Comparison of ENCODE assay signal across 1 cellular context in the genomic region with DNA sequence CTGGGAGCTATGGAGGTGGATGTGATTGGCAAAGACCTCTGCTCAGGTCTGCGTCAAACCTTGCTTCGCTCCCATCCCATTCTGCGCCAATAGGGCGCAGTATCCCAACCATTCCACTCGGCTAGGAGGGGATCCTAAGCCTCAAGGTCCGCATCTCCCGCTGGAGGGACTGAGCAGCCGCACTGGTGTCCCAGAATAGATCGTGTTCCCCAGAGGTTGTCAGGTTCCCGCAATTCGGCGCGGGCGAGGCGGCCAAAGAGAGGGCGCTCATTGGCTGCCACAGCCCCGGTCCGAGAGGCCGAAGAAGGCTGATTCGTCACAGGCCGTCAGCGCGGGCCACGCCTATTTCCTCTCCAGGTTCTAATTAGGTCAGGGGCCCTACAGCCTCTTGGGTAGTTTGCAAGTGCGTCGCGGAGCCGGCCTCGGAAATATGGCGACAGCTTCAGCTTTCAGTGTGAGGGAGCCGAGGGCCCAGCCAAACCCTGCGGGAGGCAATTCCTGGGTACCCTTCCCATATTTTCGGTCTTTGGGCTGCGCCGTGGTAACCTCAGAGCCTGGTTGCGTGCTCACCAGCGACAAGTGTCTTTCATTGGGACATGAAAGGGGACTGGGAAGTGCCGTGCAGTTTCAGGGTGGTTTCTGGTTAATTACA.
TF ChIP-seq lines count a peak whose summit lies in the region.

No MANE protein-coding gene starts in this region.

TF ChIP-seq in H1, 55 proteins besides CTCF, POLR2A, EP300 and RAD21 (continued from another document):
- peak; percentile 73 for TF ChIP-seq POLR2AphosphoS5 (IDR thresholded peaks at IDR 0.05; ENCODE audit: low read depth, low read length)
- no peak for TF ChIP-seq FOSL1 (IDR thresholded peaks at IDR 0.05; ENCODE audit: insufficient read depth, low read depth, low read length)
- no peak for TF ChIP-seq HDAC6 (IDR thresholded peaks at IDR 0.05; ENCODE audit: low read depth, low read length)
- TF ChIP-seq, protein P1, sequence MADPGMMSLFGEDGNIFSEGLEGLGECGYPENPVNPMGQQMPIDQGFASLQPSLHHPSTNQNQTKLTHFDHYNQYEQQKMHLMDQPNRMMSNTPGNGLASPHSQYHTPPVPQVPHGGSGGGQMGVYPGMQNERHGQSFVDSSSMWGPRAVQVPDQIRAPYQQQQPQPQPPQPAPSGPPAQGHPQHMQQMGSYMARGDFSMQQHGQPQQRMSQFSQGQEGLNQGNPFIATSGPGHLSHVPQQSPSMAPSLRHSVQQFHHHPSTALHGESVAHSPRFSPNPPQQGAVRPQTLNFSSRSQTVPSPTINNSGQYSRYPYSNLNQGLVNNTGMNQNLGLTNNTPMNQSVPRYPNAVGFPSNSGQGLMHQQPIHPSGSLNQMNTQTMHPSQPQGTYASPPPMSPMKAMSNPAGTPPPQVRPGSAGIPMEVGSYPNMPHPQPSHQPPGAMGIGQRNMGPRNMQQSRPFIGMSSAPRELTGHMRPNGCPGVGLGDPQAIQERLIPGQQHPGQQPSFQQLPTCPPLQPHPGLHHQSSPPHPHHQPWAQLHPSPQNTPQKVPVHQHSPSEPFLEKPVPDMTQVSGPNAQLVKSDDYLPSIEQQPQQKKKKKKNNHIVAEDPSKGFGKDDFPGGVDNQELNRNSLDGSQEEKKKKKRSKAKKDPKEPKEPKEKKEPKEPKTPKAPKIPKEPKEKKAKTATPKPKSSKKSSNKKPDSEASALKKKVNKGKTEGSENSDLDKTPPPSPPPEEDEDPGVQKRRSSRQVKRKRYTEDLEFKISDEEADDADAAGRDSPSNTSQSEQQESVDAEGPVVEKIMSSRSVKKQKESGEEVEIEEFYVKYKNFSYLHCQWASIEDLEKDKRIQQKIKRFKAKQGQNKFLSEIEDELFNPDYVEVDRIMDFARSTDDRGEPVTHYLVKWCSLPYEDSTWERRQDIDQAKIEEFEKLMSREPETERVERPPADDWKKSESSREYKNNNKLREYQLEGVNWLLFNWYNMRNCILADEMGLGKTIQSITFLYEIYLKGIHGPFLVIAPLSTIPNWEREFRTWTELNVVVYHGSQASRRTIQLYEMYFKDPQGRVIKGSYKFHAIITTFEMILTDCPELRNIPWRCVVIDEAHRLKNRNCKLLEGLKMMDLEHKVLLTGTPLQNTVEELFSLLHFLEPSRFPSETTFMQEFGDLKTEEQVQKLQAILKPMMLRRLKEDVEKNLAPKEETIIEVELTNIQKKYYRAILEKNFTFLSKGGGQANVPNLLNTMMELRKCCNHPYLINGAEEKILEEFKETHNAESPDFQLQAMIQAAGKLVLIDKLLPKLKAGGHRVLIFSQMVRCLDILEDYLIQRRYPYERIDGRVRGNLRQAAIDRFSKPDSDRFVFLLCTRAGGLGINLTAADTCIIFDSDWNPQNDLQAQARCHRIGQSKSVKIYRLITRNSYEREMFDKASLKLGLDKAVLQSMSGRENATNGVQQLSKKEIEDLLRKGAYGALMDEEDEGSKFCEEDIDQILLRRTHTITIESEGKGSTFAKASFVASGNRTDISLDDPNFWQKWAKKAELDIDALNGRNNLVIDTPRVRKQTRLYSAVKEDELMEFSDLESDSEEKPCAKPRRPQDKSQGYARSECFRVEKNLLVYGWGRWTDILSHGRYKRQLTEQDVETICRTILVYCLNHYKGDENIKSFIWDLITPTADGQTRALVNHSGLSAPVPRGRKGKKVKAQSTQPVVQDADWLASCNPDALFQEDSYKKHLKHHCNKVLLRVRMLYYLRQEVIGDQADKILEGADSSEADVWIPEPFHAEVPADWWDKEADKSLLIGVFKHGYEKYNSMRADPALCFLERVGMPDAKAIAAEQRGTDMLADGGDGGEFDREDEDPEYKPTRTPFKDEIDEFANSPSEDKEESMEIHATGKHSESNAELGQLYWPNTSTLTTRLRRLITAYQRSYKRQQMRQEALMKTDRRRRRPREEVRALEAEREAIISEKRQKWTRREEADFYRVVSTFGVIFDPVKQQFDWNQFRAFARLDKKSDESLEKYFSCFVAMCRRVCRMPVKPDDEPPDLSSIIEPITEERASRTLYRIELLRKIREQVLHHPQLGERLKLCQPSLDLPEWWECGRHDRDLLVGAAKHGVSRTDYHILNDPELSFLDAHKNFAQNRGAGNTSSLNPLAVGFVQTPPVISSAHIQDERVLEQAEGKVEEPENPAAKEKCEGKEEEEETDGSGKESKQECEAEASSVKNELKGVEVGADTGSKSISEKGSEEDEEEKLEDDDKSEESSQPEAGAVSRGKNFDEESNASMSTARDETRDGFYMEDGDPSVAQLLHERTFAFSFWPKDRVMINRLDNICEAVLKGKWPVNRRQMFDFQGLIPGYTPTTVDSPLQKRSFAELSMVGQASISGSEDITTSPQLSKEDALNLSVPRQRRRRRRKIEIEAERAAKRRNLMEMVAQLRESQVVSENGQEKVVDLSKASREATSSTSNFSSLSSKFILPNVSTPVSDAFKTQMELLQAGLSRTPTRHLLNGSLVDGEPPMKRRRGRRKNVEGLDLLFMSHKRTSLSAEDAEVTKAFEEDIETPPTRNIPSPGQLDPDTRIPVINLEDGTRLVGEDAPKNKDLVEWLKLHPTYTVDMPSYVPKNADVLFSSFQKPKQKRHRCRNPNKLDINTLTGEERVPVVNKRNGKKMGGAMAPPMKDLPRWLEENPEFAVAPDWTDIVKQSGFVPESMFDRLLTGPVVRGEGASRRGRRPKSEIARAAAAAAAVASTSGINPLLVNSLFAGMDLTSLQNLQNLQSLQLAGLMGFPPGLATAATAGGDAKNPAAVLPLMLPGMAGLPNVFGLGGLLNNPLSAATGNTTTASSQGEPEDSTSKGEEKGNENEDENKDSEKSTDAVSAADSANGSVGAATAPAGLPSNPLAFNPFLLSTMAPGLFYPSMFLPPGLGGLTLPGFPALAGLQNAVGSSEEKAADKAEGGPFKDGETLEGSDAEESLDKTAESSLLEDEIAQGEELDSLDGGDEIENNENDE (IDR thresholded peaks at IDR 0.05; ENCODE audit: insufficient replicate concordance, low read length) = no peak
- TF ChIP-seq RBBP5 (IDR thresholded peaks at IDR 0.05; ENCODE audit: borderline replicate concordance, low read depth, low read length) = no peak
- TF ChIP-seq, protein P2, sequence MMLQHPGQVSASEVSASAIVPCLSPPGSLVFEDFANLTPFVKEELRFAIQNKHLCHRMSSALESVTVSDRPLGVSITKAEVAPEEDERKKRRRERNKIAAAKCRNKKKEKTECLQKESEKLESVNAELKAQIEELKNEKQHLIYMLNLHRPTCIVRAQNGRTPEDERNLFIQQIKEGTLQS (IDR thresholded peaks at IDR 0.05; ENCODE audit: insufficient read depth, low read depth, low read length) = no peak
- peak; percentile 70 for TF ChIP-seq ASH2L (IDR thresholded peaks at IDR 0.05; ENCODE audit: low read length)
- TF ChIP-seq, protein P3, sequence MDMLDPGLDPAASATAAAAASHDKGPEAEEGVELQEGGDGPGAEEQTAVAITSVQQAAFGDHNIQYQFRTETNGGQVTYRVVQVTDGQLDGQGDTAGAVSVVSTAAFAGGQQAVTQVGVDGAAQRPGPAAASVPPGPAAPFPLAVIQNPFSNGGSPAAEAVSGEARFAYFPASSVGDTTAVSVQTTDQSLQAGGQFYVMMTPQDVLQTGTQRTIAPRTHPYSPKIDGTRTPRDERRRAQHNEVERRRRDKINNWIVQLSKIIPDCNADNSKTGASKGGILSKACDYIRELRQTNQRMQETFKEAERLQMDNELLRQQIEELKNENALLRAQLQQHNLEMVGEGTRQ (IDR thresholded peaks at IDR 0.05; ENCODE audit: low read length) = no peak
- no peak for TF ChIP-seq CBX5 (IDR thresholded peaks at IDR 0.05; ENCODE audit: low read depth, low read length)
- peak; percentile 86 for TF ChIP-seq CREB1 (IDR thresholded peaks at IDR 0.05)
- no peak; a peak in 1 of 4 replicates for TF ChIP-seq SIN3A (conservative IDR thresholded peaks at IDR 0.05 in 1 of 2, IDR thresholded peaks at IDR 0.05 in 1 of 2; ENCODE audit: low read depth in 1 of 2, low read length in 2 of 2)
- TF ChIP-seq CHD2 (IDR thresholded peaks at IDR 0.05; ENCODE audit: low read length) = no peak; the same call in 1 of the 2 replicates
- TF ChIP-seq KDM5A (IDR thresholded peaks at IDR 0.05; ENCODE audit: low read length) = no peak
- TF ChIP-seq RXRA (IDR thresholded peaks at IDR 0.05; ENCODE audit: insufficient read depth, low read depth, low read length) = no peak
- TF ChIP-seq RNF2 (IDR thresholded peaks at IDR 0.05; ENCODE audit: borderline replicate concordance, low read depth, low read length, missing control alignments, poor library complexity, severe bottlenecking) = no peak
- no peak for TF ChIP-seq SUZ12 (IDR thresholded peaks at IDR 0.05; ENCODE audit: low read length)
- TF ChIP-seq CHD1 (IDR thresholded peaks at IDR 0.05; ENCODE audit: low read depth, low read length) = no peak
- TF ChIP-seq TCF12 (IDR thresholded peaks at IDR 0.05; ENCODE audit: low read depth, low read length) = no peak
- TF ChIP-seq PHF8 (conservative IDR thresholded peaks at IDR 0.05; ENCODE audit: low read depth, low read length) = peak; percentile 77
- TF ChIP-seq MAFK (IDR thresholded peaks at IDR 0.05; ENCODE audit: low read depth, low read length) = no peak
- no peak for TF ChIP-seq EZH2 (IDR thresholded peaks at IDR 0.05; ENCODE audit: low read depth, low read length, severe bottlenecking)
- TF ChIP-seq SIRT6 (IDR thresholded peaks at IDR 0.05; ENCODE audit: low read length) = no peak
- TF ChIP-seq SRF (IDR thresholded peaks at IDR 0.05; ENCODE audit: low read depth, low read length) = 0 out of 2 replicates have a peak, but pooled peaks have one; percentile 1
- TF ChIP-seq POU5F1 (IDR thresholded peaks at IDR 0.05; ENCODE audit: low read depth, low read length) = no peak
- no peak for TF ChIP-seq HDAC2 (IDR thresholded peaks at IDR 0.05; ENCODE audit: borderline replicate concordance in 1 of 2, low read depth in 2 of 2, low read length in 2 of 2)
- TF ChIP-seq SP1 (IDR thresholded peaks at IDR 0.05; ENCODE audit: low read depth, low read length) = peak; percentile 55; the same call in 1 of the 2 replicates
- TF ChIP-seq, protein P4, sequence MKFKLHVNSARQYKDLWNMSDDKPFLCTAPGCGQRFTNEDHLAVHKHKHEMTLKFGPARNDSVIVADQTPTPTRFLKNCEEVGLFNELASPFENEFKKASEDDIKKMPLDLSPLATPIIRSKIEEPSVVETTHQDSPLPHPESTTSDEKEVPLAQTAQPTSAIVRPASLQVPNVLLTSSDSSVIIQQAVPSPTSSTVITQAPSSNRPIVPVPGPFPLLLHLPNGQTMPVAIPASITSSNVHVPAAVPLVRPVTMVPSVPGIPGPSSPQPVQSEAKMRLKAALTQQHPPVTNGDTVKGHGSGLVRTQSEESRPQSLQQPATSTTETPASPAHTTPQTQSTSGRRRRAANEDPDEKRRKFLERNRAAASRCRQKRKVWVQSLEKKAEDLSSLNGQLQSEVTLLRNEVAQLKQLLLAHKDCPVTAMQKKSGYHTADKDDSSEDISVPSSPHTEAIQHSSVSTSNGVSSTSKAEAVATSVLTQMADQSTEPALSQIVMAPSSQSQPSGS (IDR thresholded peaks at IDR 0.05; ENCODE audit: low read length) = no peak
- no peak for TF ChIP-seq CEBPB (IDR thresholded peaks at IDR 0.05; ENCODE audit: low read depth, low read length)
- no peak for TF ChIP-seq SP2 (IDR thresholded peaks at IDR 0.05; ENCODE audit: low read length)
- TF ChIP-seq TAF7 (optimal IDR thresholded peaks at IDR 0.05; ENCODE audit: borderline replicate concordance, low read depth, low read length) = peak; percentile 72
- no peak for TF ChIP-seq GTF2F1 (IDR thresholded peaks at IDR 0.05; ENCODE audit: borderline replicate concordance, low read depth, low read length)
- TF ChIP-seq JUN (IDR thresholded peaks at IDR 0.05; ENCODE audit: low read depth, low read length) = no peak
- no peak for TF ChIP-seq RFX5 (IDR thresholded peaks at IDR 0.05; ENCODE audit: borderline replicate concordance, low read depth, low read length)
- no peak for TF ChIP-seq CTBP2 (IDR thresholded peaks at IDR 0.05; ENCODE audit: borderline replicate concordance, insufficient read depth, insufficient read length, low read length)
- no peak for TF ChIP-seq SIX5 (IDR thresholded peaks at IDR 0.05; ENCODE audit: low read depth, low read length)
- TF ChIP-seq CBX8 (IDR thresholded peaks at IDR 0.05; ENCODE audit: borderline replicate concordance, low read depth, low read length) = no peak
- TF ChIP-seq, protein P5, sequence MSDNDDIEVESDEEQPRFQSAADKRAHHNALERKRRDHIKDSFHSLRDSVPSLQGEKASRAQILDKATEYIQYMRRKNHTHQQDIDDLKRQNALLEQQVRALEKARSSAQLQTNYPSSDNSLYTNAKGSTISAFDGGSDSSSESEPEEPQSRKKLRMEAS (IDR thresholded peaks at IDR 0.05) = peak; percentile 75
- no peak for TF ChIP-seq ZNF274 (IDR thresholded peaks at IDR 0.05; ENCODE audit: borderline replicate concordance, extremely low read depth, low read length)
- TF ChIP-seq NRF1 (IDR thresholded peaks at IDR 0.05; ENCODE audit: low read depth, low read length) = no peak
- no peak for TF ChIP-seq BCL11A (IDR thresholded peaks at IDR 0.05; ENCODE audit: low read depth in 2 of 2, low read length in 2 of 2)
- peak; percentile 87; the same call in 1 of the 2 replicates for TF ChIP-seq YY1 (IDR thresholded peaks at IDR 0.05; ENCODE audit: low read depth, low read length)
- TF ChIP-seq KDM1A (IDR thresholded peaks at IDR 0.05; ENCODE audit: borderline replicate concordance, low read length) = no peak; the same call in 1 of the 2 replicates
- TF ChIP-seq SP4 (IDR thresholded peaks at IDR 0.05; ENCODE audit: low read length) = no peak
- TF ChIP-seq GABPA (IDR thresholded peaks at IDR 0.05; ENCODE audit: borderline replicate concordance, insufficient read depth, low read length) = no peak
- TF ChIP-seq TBP (IDR thresholded peaks at IDR 0.05; ENCODE audit: low read depth, low read length) = peak; percentile 81
- no peak for TF ChIP-seq BRCA1 (IDR thresholded peaks at IDR 0.05; ENCODE audit: low read depth, low read length)
- no peak for TF ChIP-seq EGR1 (IDR thresholded peaks at IDR 0.05; ENCODE audit: borderline replicate concordance, low read depth, low read length)
- TF ChIP-seq NANOG (IDR thresholded peaks at IDR 0.05; ENCODE audit: insufficient read depth, low read depth, low read length, poor library complexity, severe bottlenecking) = no peak
- no peak for TF ChIP-seq SAP30 (IDR thresholded peaks at IDR 0.05; ENCODE audit: insufficient read depth, insufficient replicate concordance, low read length)
- TF ChIP-seq JUND (IDR thresholded peaks at IDR 0.05; ENCODE audit: low read length) = no peak
TF ChIP-seq in H1: peak in this region for 14.
